ENCODE assay signal across 12 cellular contexts in the genomic region with DNA sequence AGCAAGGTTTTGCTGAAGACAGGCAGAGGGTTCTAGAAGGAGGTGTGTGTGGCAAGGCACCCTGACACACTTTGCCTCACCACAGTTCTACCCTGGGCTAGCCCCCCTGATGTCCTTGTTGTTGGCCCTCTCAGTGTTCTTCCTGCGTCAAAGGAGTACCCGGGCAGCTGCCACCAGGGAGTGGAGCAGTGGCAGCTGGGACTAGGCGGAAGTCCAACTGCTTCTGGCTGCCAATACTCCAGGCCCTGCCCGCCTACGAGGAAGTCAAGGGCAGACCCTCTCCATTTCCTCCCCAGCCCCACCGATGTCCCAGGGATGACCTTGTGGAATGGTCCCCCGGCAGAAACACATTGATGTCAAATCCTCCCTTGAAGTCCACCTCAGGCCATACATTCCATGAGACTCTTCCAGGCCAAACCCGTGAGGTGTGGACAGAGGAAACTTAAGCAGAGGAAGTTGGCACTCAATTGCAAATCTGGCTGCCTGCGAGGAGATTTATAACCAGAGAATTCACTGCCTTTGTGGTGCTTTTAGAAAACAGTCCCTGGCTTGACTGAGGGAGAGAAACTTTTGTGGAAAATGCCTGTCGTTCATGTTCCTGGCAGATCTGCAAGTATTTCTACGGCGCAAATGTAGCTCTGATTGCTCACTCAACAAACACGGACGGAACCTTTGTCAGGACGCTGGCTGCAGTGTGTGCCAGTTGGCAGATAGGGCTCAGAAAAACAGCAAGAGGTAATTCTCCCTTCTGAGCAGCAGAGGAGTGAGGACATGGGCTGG.
DNase-seq lines count a peak whose midpoint lies in the region; ATAC-seq and TF ChIP-seq lines count a peak whose summit lies in the region.
"Had no signal": no experiment of that assay in that cellular context is flagged by ENCODE, and none has a peak within 500 bp of the region (broad histone marks: within the 10 kb centered on the region; RNA-seq: fewer than 3 reads in every experiment).

No MANE protein-coding gene starts in this region.

- H3K23ac ChIP-seq in mesenchymal stem cell (ENCODE audit: low read length in 2 of 2), result no peak overlapping the region

- H3K18ac ChIP-seq in mesenchymal stem cell (ENCODE audit: low read depth in 1 of 2, low read length in 2 of 2), result no peak overlapping the region

- no peaks in the 10 kb centered on the region for H3K36me3 Mint-ChIP-seq in T-helper 17 cell (ENCODE audit: low read depth)

- TF ChIP-seq POLR2A in esophagus muscularis mucosa (IDR thresholded peaks at IDR 0.05; ENCODE audit: low read depth), result no peak

- no peak overlapping the region for H2AFZ ChIP-seq in mesenchymal stem cell (ENCODE audit: low read depth, low read length)

- ATAC-seq in T-helper 17 cell (no peak), HG02588 (IDR thresholded peaks at IDR 0.05; ENCODE audit: unreplicated experiment) (no peak), HG03571 (IDR thresholded peaks at IDR 0.05; ENCODE audit: unreplicated experiment) (no peak)

- no peaks in the 10 kb centered on the region for H3K79me1 ChIP-seq in mesenchymal stem cell (replicated peaks; ENCODE audit: low read length, poor library complexity, severe bottlenecking)

- 49% methylated on average over 10 of the region's 15 CpGs for WGBS in esophagus muscularis mucosa
- 92% methylated on average over 14 of the region's 15 CpGs for WGBS in mesenchymal stem cell

- no peak overlapping the region for H2BK12ac ChIP-seq in mesenchymal stem cell (ENCODE audit: low read length in 2 of 2)

- H3K4me3 ChIP-seq in esophagus muscularis mucosa (no peak overlapping the region), mesenchymal stem cell (ENCODE audit: insufficient read depth in 1 of 2, low read depth in 1 of 2, low read length in 2 of 2) (peak overlapping the region in 1 of 2 experiments; percentile 13), subcutaneous abdominal adipose tissue (ENCODE audit: low read depth in 1 of 5, low read length in 5 of 5) (peak overlapping the region in 4 of 5 donors; percentile 13 to 61 (median 38))

- peak overlapping the region; percentile 79 for H2AK5ac ChIP-seq in mesenchymal stem cell (ENCODE audit: low read length, severe bottlenecking)

- no peak overlapping the region for H2BK15ac ChIP-seq in mesenchymal stem cell (ENCODE audit: low read depth, poor library complexity, severe bottlenecking)

- peak overlapping the region; percentile 78 for H4K91ac ChIP-seq in mesenchymal stem cell (ENCODE audit: low read length)

- no peak overlapping the region for H3K14ac ChIP-seq in mesenchymal stem cell (ENCODE audit: low read length in 2 of 2)

- peak overlapping the region; percentile 50 for H4K8ac ChIP-seq in mesenchymal stem cell (ENCODE audit: low read length)

- DNase-seq in NCI-H446 treated with DMSO at 0.1 percent for 48 hours (lab: John Stamatoyannopoulos, UW) (peak; percentile 88), esophagus muscularis mucosa (ENCODE audit: extremely low spot score) (no peak), mesenchymal stem cell (no peak), T-helper 17 cell (no peak), GM10266 (ENCODE audit: extremely low spot score) (no peak)
- DNase-seq: activated T-cell treated with anti-CD3 and anti-CD28 coated beads, Interleukin-2, amount 50 U/mL, for 1 hour; DMS79 treated with DMSO at 0.1 percent for 48 hours; NCI-H345 had no signal

- intact Hi-C loops in esophagus muscularis mucosa (cut with DNase I), result no loop called here

- H3K27ac Mint-ChIP-seq in T-helper 17 cell, result no peak overlapping the region
- H3K27ac Mint-ChIP-seq: T-helper 1 cell treated with Interleukin-12 subunit alpha and Interleukin-12 subunit beta and Interleukin-4 antibody, amounts not matched to agents 30 μg/mL and 1 μg/mL, for 36 hours had no signal

- H3K9me3 ChIP-seq in esophagus muscularis mucosa, result no peaks in the 10 kb centered on the region
- no peaks in the 10 kb centered on the region for H3K9me3 ChIP-seq in mesenchymal stem cell (ENCODE audit: control insufficient read depth, low read length)
- no peaks in the 10 kb centered on the region for H3K9me3 ChIP-seq in subcutaneous abdominal adipose tissue (ENCODE audit: control insufficient read depth in 5 of 5, low read length in 5 of 5)
- H3K9me3 ChIP-seq in T-helper 17 cell (ENCODE audit: control insufficient read depth, low read length, poor library complexity, severe bottlenecking), result no peaks in the 10 kb centered on the region

- peaks cover 11% of the 10 kb centered on the region for H3K27me3 Mint-ChIP-seq in T-helper 17 cell

- H3K27me3 ChIP-seq in esophagus muscularis mucosa (no peaks in the 10 kb centered on the region), mesenchymal stem cell (ENCODE audit: control insufficient read depth in 1 of 2, insufficient read depth in 1 of 2, low read length in 2 of 2) (no peaks in the 10 kb centered on the region), subcutaneous abdominal adipose tissue (ENCODE audit: control insufficient read depth in 5 of 5, insufficient read depth in 4 of 5, low read length in 5 of 5) (no peaks in the 10 kb centered on the region)

- peaks cover 0 to 48% (median 40%) of the 10 kb centered on the region in 4 donors for H3K4me1 ChIP-seq in esophagus muscularis mucosa
- H3K4me1 ChIP-seq in mesenchymal stem cell (ENCODE audit: control insufficient read depth, insufficient read depth, low read depth, low read length), result peaks cover 4% of the 10 kb centered on the region
- H3K4me1 ChIP-seq in subcutaneous abdominal adipose tissue (ENCODE audit: control insufficient read depth in 5 of 5, insufficient read depth in 5 of 5, low read length in 5 of 5), result peaks cover 2 to 17% (median 11%) of the 10 kb centered on the region in 5 donors

- H3K27ac ChIP-seq in esophagus muscularis mucosa (replicated peaks in 1 of 4) (peak overlapping the region; percentile 68 to 81 (median 70)), mesenchymal stem cell (ENCODE audit: low read length, poor library complexity, severe bottlenecking) (no peak overlapping the region), subcutaneous abdominal adipose tissue (ENCODE audit: low read depth, low read length) (peak overlapping the region; percentile 2)

- no peak for TF ChIP-seq EP300 in esophagus muscularis mucosa (IDR thresholded peaks at IDR 0.05)

- peaks cover 5% of the 10 kb centered on the region for H3K4me1 Mint-ChIP-seq in T-helper 17 cell

- no peak overlapping the region for H2BK5ac ChIP-seq in mesenchymal stem cell (ENCODE audit: low read depth, low read length, poor library complexity, severe bottlenecking)

- TF ChIP-seq CTCF in esophagus muscularis mucosa (IDR thresholded peaks at IDR 0.05) (peak in 1 of 3 experiments; percentile 10), GM10266 (IDR thresholded peaks at IDR 0.05; ENCODE audit: control insufficient read depth, insufficient read depth, low read depth, missing control alignments) (no peak)

- H3K9ac ChIP-seq in mesenchymal stem cell (ENCODE audit: low read length) (peak overlapping the region; percentile 27), subcutaneous abdominal adipose tissue (ENCODE audit: low read length in 5 of 5) (peak overlapping the region in 2 of 5 donors; percentile 7 to 37)

- no peak overlapping the region for H3K4me2 ChIP-seq in mesenchymal stem cell (ENCODE audit: low read length, poor library complexity, severe bottlenecking)

- no peak overlapping the region for H3K4ac ChIP-seq in mesenchymal stem cell (ENCODE audit: low read depth in 1 of 2, low read length in 2 of 2)

- H3K36me3 ChIP-seq in esophagus muscularis mucosa, result no peaks in the 10 kb centered on the region
- no peaks in the 10 kb centered on the region for H3K36me3 ChIP-seq in mesenchymal stem cell (ENCODE audit: control insufficient read depth in 1 of 2, insufficient read depth in 2 of 2, low read depth in 1 of 2, low read length in 2 of 2)
- H3K36me3 ChIP-seq in subcutaneous abdominal adipose tissue (ENCODE audit: control insufficient read depth in 5 of 5, insufficient read depth in 5 of 5, low read length in 5 of 5), result no peaks in the 10 kb centered on the region

- H2BK120ac ChIP-seq in mesenchymal stem cell (ENCODE audit: low read depth, low read length), result no peak overlapping the region

- no peak overlapping the region for H3K4me3 Mint-ChIP-seq in T-helper 17 cell
- H3K4me3 Mint-ChIP-seq: T-helper 1 cell treated with Interleukin-12 subunit alpha and Interleukin-12 subunit beta and Interleukin-4 antibody, amounts not matched to agents 30 μg/mL and 1 μg/mL, for 36 hours had no signal

Comparison
In these comparisons a context has a peak if more than half of its experiments do, and no peak if none do; other contexts are left out.
1. H3K4me3 ChIP-seq: peak in subcutaneous abdominal adipose tissue (4 of 5); none in esophagus muscularis mucosa (0 of 4).